19 cellular contexts compared by ENCODE assay signal in the genomic region with DNA sequence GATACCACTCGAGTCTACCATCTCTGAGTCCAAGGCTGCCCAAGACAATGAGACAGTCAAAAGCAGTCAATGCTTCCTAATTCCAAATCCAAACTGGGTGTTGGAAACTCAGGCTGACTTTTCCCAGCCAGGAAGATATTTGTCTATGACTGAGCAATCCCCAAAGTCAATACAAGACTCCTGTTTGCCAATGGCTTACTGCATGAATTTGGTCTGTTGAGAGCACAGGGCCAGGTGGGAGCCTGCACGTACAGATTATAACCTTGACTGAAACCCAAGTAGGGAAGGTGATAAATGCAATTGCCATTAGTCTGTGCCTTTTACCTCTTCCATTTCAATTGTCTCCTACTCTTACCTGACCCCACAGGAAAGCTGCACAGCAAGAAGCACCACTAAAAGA.
DNase-seq lines count a peak whose midpoint lies in the region; ATAC-seq, FAIRE-seq and TF ChIP-seq lines count a peak whose summit lies in the region.
"Had no signal": no experiment of that assay in that cellular context is flagged by ENCODE, and none has a peak within 500 bp of the region (broad histone marks: within the 10 kb centered on the region; RNA-seq: fewer than 3 reads in every experiment).

No MANE protein-coding gene starts in this region.

- no peak for TF ChIP-seq POLR2A in HepG2 (IDR thresholded peaks at IDR 0.05; ENCODE audit: insufficient read depth in 1 of 2, low read depth in 2 of 2, low read length in 2 of 2)

- peak overlapping the region; percentile 36 for H3K27ac ChIP-seq in HepG2 (ENCODE audit: extremely low read length, insufficient read depth, low read length)
- H3K27ac ChIP-seq: 22Rv1 had no signal

- H3K4me1 Mint-ChIP-seq in activated CD4-positive, alpha-beta T cell treated with anti-CD3 and anti-CD28 coated beads, Interleukin-2, amount 10 ng/mL, durations not matched to agents 7 days and 5 days = no peaks in the 10 kb centered on the region
- no peaks in the 10 kb centered on the region for H3K4me1 Mint-ChIP-seq in stimulated activated memory B cell treated with anti-CD40 and anti-IgM and Interleukin-4, amounts not matched to agents 10 μg/mL and 1 μg/mL and 100 μg/mL, for 72 hours
- H3K4me1 Mint-ChIP-seq: B cell; CD4-positive, CD25-positive, alpha-beta regulatory T cell had no signal

- peak; percentile 99 for ATAC-seq in HepG2
- ATAC-seq in stimulated activated memory B cell treated with anti-CD40 and anti-IgM and Interleukin-4, amounts not matched to agents 10 μg/mL and 1 μg/mL and 100 μg/mL, for 72 hours = no peak
- ATAC-seq: K562 had no signal

- no peaks in the 10 kb centered on the region for H3K27me3 Mint-ChIP-seq in activated CD4-positive, alpha-beta T cell treated with anti-CD3 and anti-CD28 coated beads, Interleukin-2, amount 10 ng/mL, durations not matched to agents 7 days and 5 days
- no peaks in the 10 kb centered on the region for H3K27me3 Mint-ChIP-seq in stimulated activated memory B cell treated with anti-CD40 and anti-IgM and Interleukin-4, amounts not matched to agents 10 μg/mL and 1 μg/mL and 100 μg/mL, for 72 hours
- H3K27me3 Mint-ChIP-seq: B cell; CD4-positive, CD25-positive, alpha-beta regulatory T cell had no signal

- peak; percentile 84 for FAIRE-seq in HepG2 (lab: Jason Lieb, UNC)
- FAIRE-seq: G401.6, K562 had no signal

- intact Hi-C loops in HepG2 (cut with micrococcal nuclease; ENCODE audit: unreplicated experiment) = loop anchor here (5.0 kb wide), 1 partner anchor 100 kb away; no protein-coding TSS in a partner anchor

- H3K79me2 ChIP-seq in HepG2 (ENCODE audit: insufficient read depth, low read length) = no peaks in the 10 kb centered on the region

- peak; percentile 10 for DNase-seq in DMS153 (lab: John Stamatoyannopoulos, UW)
- no peak for DNase-seq in DMS153 treated with DMSO at 0.1 percent for 48 hours (lab: John Stamatoyannopoulos, UW; ENCODE audit: unreplicated experiment)
- DNase-seq in NCI-H187 (lab: John Stamatoyannopoulos, UW) = peak; percentile 41 to 48
- DNase-seq in NCI-H345 treated with DMSO at 0.1 percent for 48 hours (lab: John Stamatoyannopoulos, UW; ENCODE audit: unreplicated experiment) = peak; percentile 9
- peak; percentile 74 for DNase-seq in HepG2 (ENCODE audit: low spot score)
- DNase-seq in activated CD4-positive, alpha-beta T cell treated with anti-CD3 and anti-CD28 coated beads, Interleukin-2, amount 10 ng/mL, durations not matched to agents 7 days and 5 days = no peak
- no peak for DNase-seq in NOMO-1 treated with DMSO at 0.1 percent for 48 hours (lab: John Stamatoyannopoulos, UW; ENCODE audit: unreplicated experiment)
- DNase-seq: Calu3; CD4-positive, CD25-positive, alpha-beta regulatory T cell; DND-41; HCEC 1CT; NCI-H2171; NCI-H524; OCI-M1 had no signal

- H3K4me2 ChIP-seq in HepG2 (ENCODE audit: low read depth, low read length) = peak overlapping the region; percentile 69

- H3K36me3 ChIP-seq in HepG2 (replicated peaks in 1 of 2; ENCODE audit: control insufficient read depth in 1 of 2, insufficient read depth in 2 of 2, low read length in 2 of 2) = no peaks in the 10 kb centered on the region

- 0% methylated on average over 2 of the region's 2 CpGs for WGBS in HepG2 (ENCODE audit: low lambda C conversion rate)

- no peaks in the 10 kb centered on the region for H4K20me1 ChIP-seq in HepG2 (ENCODE audit: insufficient read depth, low read length)

- H3K9me3 ChIP-seq in HepG2 (ENCODE audit: low read length) = no peaks in the 10 kb centered on the region

- no peak overlapping the region for H3K4me3 Mint-ChIP-seq in activated CD4-positive, alpha-beta T cell treated with anti-CD3 and anti-CD28 coated beads, Interleukin-2, amount 10 ng/mL, durations not matched to agents 7 days and 5 days
- no peak overlapping the region for H3K4me3 Mint-ChIP-seq in stimulated activated memory B cell treated with anti-CD40 and anti-IgM and Interleukin-4, amounts not matched to agents 10 μg/mL and 1 μg/mL and 100 μg/mL, for 72 hours
- H3K4me3 Mint-ChIP-seq: B cell; CD4-positive, CD25-positive, alpha-beta regulatory T cell had no signal

- no peak for TF ChIP-seq CTCF in HepG2 (CRISPR knock-in tag; IDR thresholded peaks at IDR 0.05)

- peaks cover 23% of the 10 kb centered on the region for H3K4me1 ChIP-seq in HepG2 (ENCODE audit: insufficient read depth, low read length)

- POLR2A ChIA-PET in HepG2 (lab: Yijun Ruan, JAX) = no interaction called here
- POLR2A ChIA-PET in activated CD4-positive, alpha-beta T cell treated with anti-CD3 and anti-CD28 coated beads, Interleukin-2, amount 10 ng/mL, durations not matched to agents 7 days and 5 days (lab: Charles Lee) = no interaction called here

- 0 out of 5 replicates have a peak, but pooled peaks cover 0 to 4% of the 10 kb centered on the region in 2 experiments for H3K27me3 ChIP-seq in HepG2 (ENCODE audit: control insufficient read depth in 1 of 2, insufficient read depth in 2 of 2, low read length in 2 of 2)

- TF ChIP-seq RAD21 in HepG2 (CRISPR knock-in tag; IDR thresholded peaks at IDR 0.05) = no peak

- H2AFZ ChIP-seq in HepG2 (ENCODE audit: low read length) = peak overlapping the region; percentile 68

- peak overlapping the region in 1 of 3 experiments; percentile 8; a peak in 2 of 6 replicates for H3K4me3 ChIP-seq in HepG2 (replicated peaks in 1 of 3; ENCODE audit: insufficient read depth in 1 of 3, low read depth in 2 of 3, low read length in 3 of 3)
- H3K4me3 ChIP-seq: K562 had no signal

- CTCF ChIA-PET in HepG2 (lab: Yijun Ruan, JAX; ENCODE audit: low intra/inter-chr PET ratio, low total read pairs) = no interaction called here
- CTCF ChIA-PET in activated CD4-positive, alpha-beta T cell treated with anti-CD3 and anti-CD28 coated beads, Interleukin-2, amount 10 ng/mL, durations not matched to agents 7 days and 5 days (lab: Charles Lee) = no interaction called here

- no peaks in the 10 kb centered on the region for H3K36me3 Mint-ChIP-seq in activated CD4-positive, alpha-beta T cell treated with anti-CD3 and anti-CD28 coated beads, Interleukin-2, amount 10 ng/mL, durations not matched to agents 7 days and 5 days (ENCODE audit: low read depth)
- H3K36me3 Mint-ChIP-seq in stimulated activated memory B cell treated with anti-CD40 and anti-IgM and Interleukin-4, amounts not matched to agents 10 μg/mL and 1 μg/mL and 100 μg/mL, for 72 hours = no peaks in the 10 kb centered on the region
- H3K36me3 Mint-ChIP-seq: CD4-positive, CD25-positive, alpha-beta regulatory T cell had no signal

- TF ChIP-seq EP300 in HepG2 (IDR thresholded peaks at IDR 0.05; ENCODE audit: low read depth in 2 of 2, low read length in 2 of 2) (peak in 1 of 2 experiments; percentile 72; a peak in 2 of 4 replicates), HepG2 (CRISPR knock-in tag; IDR thresholded peaks at IDR 0.05; ENCODE audit: borderline replicate concordance) (no peak)

- no peak overlapping the region for H3K27ac Mint-ChIP-seq in activated CD4-positive, alpha-beta T cell treated with anti-CD3 and anti-CD28 coated beads, Interleukin-2, amount 10 ng/mL, durations not matched to agents 7 days and 5 days
- no peak overlapping the region for H3K27ac Mint-ChIP-seq in stimulated activated memory B cell treated with anti-CD40 and anti-IgM and Interleukin-4, amounts not matched to agents 10 μg/mL and 1 μg/mL and 100 μg/mL, for 72 hours
- H3K27ac Mint-ChIP-seq: B cell; CD4-positive, CD25-positive, alpha-beta regulatory T cell had no signal

- no peaks in the 10 kb centered on the region for H3K9me3 Mint-ChIP-seq in activated CD4-positive, alpha-beta T cell treated with anti-CD3 and anti-CD28 coated beads, Interleukin-2, amount 10 ng/mL, durations not matched to agents 7 days and 5 days
- H3K9me3 Mint-ChIP-seq in stimulated activated memory B cell treated with anti-CD40 and anti-IgM and Interleukin-4, amounts not matched to agents 10 μg/mL and 1 μg/mL and 100 μg/mL, for 72 hours = no peaks in the 10 kb centered on the region

- in situ Hi-C loops in HepG2 (cut with HindIII; ENCODE audit: extremely low pct_ligation_motif_present, low pct_unique_long_range_greater_than_20kb) = no loop called here

- no TSS peak for BruUV-seq in HepG2 (replicated peaks; lab: Mats Ljungman, UMichigan)

- no peak overlapping the region for H3K9ac ChIP-seq in HepG2 (ENCODE audit: insufficient read depth, low read depth, low read length)

TF ChIP-seq in HepG2, 621 proteins besides CTCF, POLR2A, EP300 and RAD21 (continues in another document):
- no peak for TF ChIP-seq ZBTB42 (CRISPR knock-in tag; IDR thresholded peaks at IDR 0.05)
- no peak for TF ChIP-seq EHMT2 (IDR thresholded peaks at IDR 0.05; ENCODE audit: borderline replicate concordance, low read depth, low read length)
- TF ChIP-seq FOXP1 (IDR thresholded peaks at IDR 0.05) = no peak
- TF ChIP-seq FOXP1 (CRISPR knock-in tag; IDR thresholded peaks at IDR 0.05) = 0 out of 2 replicates have a peak, but pooled peaks have one; percentile 42
- TF ChIP-seq, protein P1, sequence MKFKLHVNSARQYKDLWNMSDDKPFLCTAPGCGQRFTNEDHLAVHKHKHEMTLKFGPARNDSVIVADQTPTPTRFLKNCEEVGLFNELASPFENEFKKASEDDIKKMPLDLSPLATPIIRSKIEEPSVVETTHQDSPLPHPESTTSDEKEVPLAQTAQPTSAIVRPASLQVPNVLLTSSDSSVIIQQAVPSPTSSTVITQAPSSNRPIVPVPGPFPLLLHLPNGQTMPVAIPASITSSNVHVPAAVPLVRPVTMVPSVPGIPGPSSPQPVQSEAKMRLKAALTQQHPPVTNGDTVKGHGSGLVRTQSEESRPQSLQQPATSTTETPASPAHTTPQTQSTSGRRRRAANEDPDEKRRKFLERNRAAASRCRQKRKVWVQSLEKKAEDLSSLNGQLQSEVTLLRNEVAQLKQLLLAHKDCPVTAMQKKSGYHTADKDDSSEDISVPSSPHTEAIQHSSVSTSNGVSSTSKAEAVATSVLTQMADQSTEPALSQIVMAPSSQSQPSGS (CRISPR knock-in tag; IDR thresholded peaks at IDR 0.05) = no peak
- peak; percentile 39; the same call in 1 of the 2 replicates for TF ChIP-seq FOSL2 (CRISPR knock-in tag; IDR thresholded peaks at IDR 0.05)
- no peak for TF ChIP-seq ATAD3A (CRISPR knock-in tag; IDR thresholded peaks at IDR 0.05)
- TF ChIP-seq KLF15 (CRISPR knock-in tag; IDR thresholded peaks at IDR 0.05; ENCODE audit: borderline replicate concordance) = no peak

Comparison
In these comparisons a context has a peak if more than half of its experiments do, and no peak if none do; other contexts are left out.
1. DNase-seq: peak in DMS153 (single experiment), NCI-H187 (2 of 2), NCI-H345 treated with DMSO at 0.1 percent for 48 hours (single experiment) and HepG2 (single experiment); none in DMS153 treated with DMSO at 0.1 percent for 48 hours (single experiment), activated CD4-positive, alpha-beta T cell treated with anti-CD3 and anti-CD28 coated beads, Interleukin-2, amount 10 ng/mL, durations not matched to agents 7 days and 5 days (single experiment) and NOMO-1 treated with DMSO at 0.1 percent for 48 hours (single experiment).